ENCODE assay signal across 9 cellular contexts in genomic region chr2:65053199-65053598, GRCh38. TPM values are rescaled to one million over a fixed set of nuclear protein-coding genes. Genes with fewer than 3 reads are reported as not detected.
DNase-seq lines count a peak whose midpoint lies in the region; ATAC-seq and TF ChIP-seq lines count a peak whose summit lies in the region.
"Had no signal": no experiment of that assay in that cellular context is flagged by ENCODE, and none has a peak within 500 bp of the region (broad histone marks: within the 10 kb centered on the region; RNA-seq: fewer than 3 reads in every experiment).

No MANE protein-coding gene starts in this region.

- H3K4me3 Mint-ChIP-seq in activated naive CD4-positive, alpha-beta T cell treated with anti-CD3 and anti-CD28 coated beads, Interleukin-2, amount 10 ng/mL, durations not matched to agents 7 days and 5 days = no peak overlapping the region
- H3K4me3 Mint-ChIP-seq in stimulated activated naive CD8-positive, alpha-beta T cell treated with anti-CD3 and anti-CD28 coated beads, Interleukin-15, amount 100 ng/mL, for 72 hours = peak overlapping the region; percentile 53 to 70

- H3K27me3 ChIP-seq in Peyer's patch = no peaks in the 10 kb centered on the region
- no peaks in the 10 kb centered on the region for H3K27me3 ChIP-seq in tibial nerve
- H3K27me3 ChIP-seq in dorsolateral prefrontal cortex = no peaks in the 10 kb centered on the region

- TF ChIP-seq POLR2A in Peyer's patch (IDR thresholded peaks at IDR 0.05) (no peak), tibial nerve (IDR thresholded peaks at IDR 0.05) (peak in 1 of 2 donors; percentile 7)

- no peaks in the 10 kb centered on the region for H3K27me3 Mint-ChIP-seq in activated naive CD4-positive, alpha-beta T cell treated with anti-CD3 and anti-CD28 coated beads, Interleukin-2, amount 10 ng/mL, durations not matched to agents 7 days and 5 days
- no peaks in the 10 kb centered on the region for H3K27me3 Mint-ChIP-seq in stimulated activated naive CD8-positive, alpha-beta T cell treated with anti-CD3 and anti-CD28 coated beads, Interleukin-15, amount 100 ng/mL, for 72 hours

- no peak for TF ChIP-seq CTCF in Peyer's patch (IDR thresholded peaks at IDR 0.05)
- TF ChIP-seq CTCF in tibial nerve (IDR thresholded peaks at IDR 0.05) = no peak
- TF ChIP-seq CTCF in dorsolateral prefrontal cortex (IDR thresholded peaks at IDR 0.05 in 54 of 56, conservative IDR thresholded peaks at IDR 0.05 in 2 of 56; ENCODE audit: low read depth in 1 of 56, partially characterized antibody in 56 of 56) = no peak

- no peaks in the 10 kb centered on the region for H3K36me3 ChIP-seq in Peyer's patch
- no peaks in the 10 kb centered on the region for H3K36me3 ChIP-seq in tibial nerve

- H3K4me1 Mint-ChIP-seq in activated naive CD4-positive, alpha-beta T cell treated with anti-CD3 and anti-CD28 coated beads, Interleukin-2, amount 10 ng/mL, durations not matched to agents 7 days and 5 days = peaks cover 52% of the 10 kb centered on the region
- H3K4me1 Mint-ChIP-seq in stimulated activated naive CD8-positive, alpha-beta T cell treated with anti-CD3 and anti-CD28 coated beads, Interleukin-15, amount 100 ng/mL, for 72 hours = peaks cover 61% of the 10 kb centered on the region

- H3K4me3 ChIP-seq in Peyer's patch = no peak overlapping the region
- no peak overlapping the region for H3K4me3 ChIP-seq in tibial nerve
- no peak overlapping the region for H3K4me3 ChIP-seq in dorsolateral prefrontal cortex

- ATAC-seq in HG02973 (IDR thresholded peaks at IDR 0.05; ENCODE audit: unreplicated experiment) = peak; percentile 49
- peak; percentile 69 for ATAC-seq in stimulated activated naive CD8-positive, alpha-beta T cell treated with anti-CD3 and anti-CD28 coated beads, Interleukin-15, amount 100 ng/mL, for 72 hours

- peaks cover 1% of the 10 kb centered on the region for H3K9me3 Mint-ChIP-seq in activated naive CD4-positive, alpha-beta T cell treated with anti-CD3 and anti-CD28 coated beads, Interleukin-2, amount 10 ng/mL, durations not matched to agents 7 days and 5 days
- H3K9me3 Mint-ChIP-seq in stimulated activated naive CD8-positive, alpha-beta T cell treated with anti-CD3 and anti-CD28 coated beads, Interleukin-15, amount 100 ng/mL, for 72 hours = peaks cover 7 to 10% of the 10 kb centered on the region in 2 donors

- H3K27ac Mint-ChIP-seq in activated naive CD4-positive, alpha-beta T cell treated with anti-CD3 and anti-CD28 coated beads, Interleukin-2, amount 10 ng/mL, durations not matched to agents 7 days and 5 days = peak overlapping the region; percentile 82
- peak overlapping the region; percentile 47 to 82 for H3K27ac Mint-ChIP-seq in stimulated activated naive CD8-positive, alpha-beta T cell treated with anti-CD3 and anti-CD28 coated beads, Interleukin-15, amount 100 ng/mL, for 72 hours

- H3K4me1 ChIP-seq in Peyer's patch (peaks cover 0 to 19% (median 7%) of the 10 kb centered on the region in 4 donors), tibial nerve (peaks cover 0 to 21% (median 15%) of the 10 kb centered on the region in 4 donors)

- WGBS in tibial nerve, 2 donors = 25 to 31% methylated on average over 1 of the region's 1 CpG

- CTCF ChIA-PET in activated naive CD4-positive, alpha-beta T cell treated with anti-CD3 and anti-CD28 coated beads, Interleukin-2, amount 10 ng/mL, durations not matched to agents 7 days and 5 days (lab: Charles Lee) = interaction anchor here (0.6 to 1.7 kb wide), 4 partner anchors 12 to 141 kb away, joined by 3 to 9 read pairs (median 4); no protein-coding TSS in a partner anchor

- peak; percentile 76 for DNase-seq in activated naive CD4-positive, alpha-beta T cell treated with anti-CD3 and anti-CD28 coated beads, Interleukin-2, amount 10 ng/mL, durations not matched to agents 7 days and 5 days
- no peak for DNase-seq in activated naive CD4-positive, alpha-beta T cell (lab: John Stamatoyannopoulos, UW)
- DNase-seq in Peyer's patch (peak in 2 of 3 donors; percentile 79 to 81), NCI-H526 treated with DMSO at 0.1 percent for 48 hours (lab: John Stamatoyannopoulos, UW) (no peak), tibial nerve (ENCODE audit: low spot score in 2 of 2) (no peak), dorsolateral prefrontal cortex (no peak)
- DNase-seq in stimulated activated naive CD8-positive, alpha-beta T cell treated with anti-CD3 and anti-CD28 coated beads, Interleukin-15, amount 100 ng/mL, for 72 hours = peak; percentile 52 to 73

- peaks cover 0 to under 1% (median 0%) of the 10 kb centered on the region in 4 donors for H3K9me3 ChIP-seq in Peyer's patch
- no peaks in the 10 kb centered on the region for H3K9me3 ChIP-seq in tibial nerve

- peak overlapping the region in 2 of 4 donors; percentile 17 to 67 for H3K27ac ChIP-seq in Peyer's patch
- peak overlapping the region in 1 of 4 donors; percentile 10 for H3K27ac ChIP-seq in tibial nerve
- peak overlapping the region in 1 of 59 donors; percentile 33 for H3K27ac ChIP-seq in dorsolateral prefrontal cortex
- H3K27ac ChIP-seq: C4-2B had no signal

- H3K36me3 Mint-ChIP-seq in activated naive CD4-positive, alpha-beta T cell treated with anti-CD3 and anti-CD28 coated beads, Interleukin-2, amount 10 ng/mL, durations not matched to agents 7 days and 5 days = peaks cover 2% of the 10 kb centered on the region

- peak in 1 of 2 donors; percentile 41 for TF ChIP-seq EP300 in tibial nerve (IDR thresholded peaks at IDR 0.05)

- intact Hi-C loops in dorsolateral prefrontal cortex (cut with DNase I) = no loop called here

RNA-seq across cellular contexts. Expression of gene CEP68, which starts 3.0 kb away (rescaled TPM):
- 10 to 100 TPM in 3 of 4 donors, 1 to 10 TPM in 1; 5.4 to 18.2 (median 14.7) TPM for total RNA-seq in Peyer's patch
- 10 to 100 TPM; 21.6 to 40.4 (median 25.2) TPM for total RNA-seq in tibial nerve
- total RNA-seq in dorsolateral prefrontal cortex = 10 to 100 TPM; 23.2 to 57.6 (median 40.4) TPM

Comparison
In these comparisons a context has a peak if more than half of its experiments do, and no peak if none do; other contexts are left out.
1. DNase-seq: peak in activated naive CD4-positive, alpha-beta T cell treated with anti-CD3 and anti-CD28 coated beads, Interleukin-2, amount 10 ng/mL, durations not matched to agents 7 days and 5 days (single experiment), Peyer's patch (2 of 3) and stimulated activated naive CD8-positive, alpha-beta T cell treated with anti-CD3 and anti-CD28 coated beads, Interleukin-15, amount 100 ng/mL, for 72 hours (2 of 2); none in activated naive CD4-positive, alpha-beta T cell (0 of 4), NCI-H526 treated with DMSO at 0.1 percent for 48 hours (single experiment), tibial nerve (0 of 2) and dorsolateral prefrontal cortex (0 of 10).